8 cellular contexts compared by ENCODE assay signal in genomic region chr11:17063171-17064002, GRCh38. TPM values are rescaled to one million over a fixed set of nuclear protein-coding genes. Genes with fewer than 3 reads are reported as not detected.
DNase-seq lines count a peak whose midpoint lies in the region; ATAC-seq and TF ChIP-seq lines count a peak whose summit lies in the region.

No MANE protein-coding gene starts in this region.

- no peak overlapping the region for H3K4me3 Mint-ChIP-seq in Caco-2 (ENCODE audit: unreplicated experiment)

- 0 out of 2 replicates have a peak, but pooled peaks cover 7% of the 10 kb centered on the region for H3K9me3 ChIP-seq in Caco-2
- no peaks in the 10 kb centered on the region for H3K9me3 ChIP-seq in body of pancreas

- no peaks in the 10 kb centered on the region for H3K27me3 Mint-ChIP-seq in Caco-2 (ENCODE audit: insufficient read depth, unreplicated experiment)

- peaks cover 25% of the 10 kb centered on the region for H3K9me3 Mint-ChIP-seq in Caco-2 (ENCODE audit: unreplicated experiment)

- no peak overlapping the region for H3K27ac ChIP-seq in body of pancreas

- 65 to 79% methylated on average over 4 of the region's 4 CpGs for WGBS in body of pancreas, 2 donors

- TF ChIP-seq POLR2A in body of pancreas (IDR thresholded peaks at IDR 0.05): no peak

- H3K4me1 Mint-ChIP-seq in Caco-2 (ENCODE audit: low read depth, unreplicated experiment): no peaks in the 10 kb centered on the region

- H3K36me3 Mint-ChIP-seq in Caco-2 (ENCODE audit: insufficient read depth, unreplicated experiment): peaks cover 7% of the 10 kb centered on the region

- peak; percentile 79 to 88 for DNase-seq in Caco-2
- peak in 41 of 76 experiments; percentile 5 to 59 (median 25) for DNase-seq in HUDEP-2 (lab: John Stamatoyannopoulos, UW; ENCODE audit: unreplicated experiment in 76 of 76)
- DNase-seq in SK-MEL-5 (ENCODE audit: low read depth, low spot score): peak; percentile 74
- peak; percentile 75 to 86 (median 82) for DNase-seq in body of pancreas
- DNase-seq in iris pigment epithelial cell (ENCODE audit: low read depth): peak; percentile 49
- peak; percentile 55 to 58 for DNase-seq in stimulated activated CD4-positive, alpha-beta T cell treated with anti-CD3 and anti-CD28 coated beads, Interleukin-2, amount 100 ng/mL, for 48 hours

- POLR2A ChIA-PET in Caco-2 (lab: Charles Lee): interaction anchor here (1.0 to 1.2 kb wide), 2 partner anchors 14 to 117 kb away, joined by 3 to 4 read pairs; partner anchors contain the start of gene RPS13

- peak; percentile 90 to 93 for TF ChIP-seq CTCF in Caco-2 (IDR thresholded peaks at IDR 0.05; ENCODE audit: insufficient read depth in 1 of 2, low read depth in 1 of 2, low read length in 1 of 2, severe bottlenecking in 1 of 2, unreplicated experiment in 1 of 2)
- peak; percentile 74 to 93 (median 88) for TF ChIP-seq CTCF in body of pancreas (IDR thresholded peaks at IDR 0.05)

- no peak overlapping the region for H3K4me3 ChIP-seq in Caco-2 (ENCODE audit: low read depth, low read length)
- no peak overlapping the region for H3K4me3 ChIP-seq in body of pancreas

- H3K27me3 ChIP-seq in Caco-2 (replicated peaks; ENCODE audit: control insufficient read depth, insufficient read depth, low read length): no peaks in the 10 kb centered on the region
- H3K27me3 ChIP-seq in body of pancreas: no peaks in the 10 kb centered on the region

- H3K4me1 ChIP-seq in Caco-2: no peaks in the 10 kb centered on the region
- H3K4me1 ChIP-seq in body of pancreas: no peaks in the 10 kb centered on the region

- BruUV-seq in Caco-2 (replicated peaks; lab: Mats Ljungman, UMichigan): no TSS peak

- H3K36me3 ChIP-seq in Caco-2 (ENCODE audit: control insufficient read depth, insufficient read depth, low read length) (no peaks in the 10 kb centered on the region), body of pancreas (replicated peaks in 1 of 2; ENCODE audit: insufficient read depth in 1 of 2, low read depth in 2 of 2) (no peaks in the 10 kb centered on the region)

- H3K27ac Mint-ChIP-seq in Caco-2 (ENCODE audit: unreplicated experiment): no peak overlapping the region

- CTCF ChIA-PET in Caco-2 (lab: Charles Lee): interaction anchor here (0.9 to 2.6 kb wide), 16 partner anchors 14 to 243 kb away, joined by 3 to 44 read pairs (median 4); partner anchors contain the start of genes PLEKHA7 and RPS13

- in situ Hi-C loops in SK-MEL-5 (cut with HindIII; ENCODE audit: low pct_unique_long_range_greater_than_20kb, low sequenced_read_pairs): no loop called here

- intact Hi-C loops in Caco-2 (cut with micrococcal nuclease; ENCODE audit: unreplicated experiment): loop anchor here (1.0 to 2.0 kb wide), 6 partner anchors 27 to 279 kb away; no protein-coding TSS in a partner anchor
- intact Hi-C loops in body of pancreas (cut with DNase I): loop anchor here (10.0 kb wide), 1 partner anchor 249 kb away; no protein-coding TSS in a partner anchor

- ATAC-seq in GM19043 (IDR thresholded peaks at IDR 0.05; ENCODE audit: low read depth, unreplicated experiment) (peak; percentile 57), body of pancreas (peak; percentile 97), HG03439 (IDR thresholded peaks at IDR 0.05; ENCODE audit: unreplicated experiment) (no peak)

RNA-seq across cellular contexts. Expression of gene RPS13, which starts 14.1 kb away (rescaled TPM):
- 1,349 and 1,456 TPM in 2 replicates for total RNA-seq in Caco-2 (2022)
- total RNA-seq in SK-MEL-5 (2014; rRNA removed; shearing (Covaris generic)): 1,374 and 1,678 TPM in 2 replicates
- polyA plus RNA-seq in SK-MEL-5 (2015; cell fraction: cytosol; rRNA removed): 1,256 and 1,513 TPM in 2 replicates
- 489 and 516 TPM in 2 replicates for polyA plus RNA-seq in SK-MEL-5 (2015; cell fraction: nucleus; rRNA removed)
- 100 to 1,000 TPM; 660 to 806 TPM for total RNA-seq in body of pancreas

RNA-seq across cellular contexts. Expression of gene PLEKHA7, which starts 49.2 kb away (rescaled TPM):
- total RNA-seq in Caco-2 (2022) (57.6 and 59.7 TPM in 2 replicates), body of pancreas (10 to 100 TPM; 30.4 to 34.6 TPM)
- total RNA-seq in SK-MEL-5 (2014; rRNA removed; shearing (Covaris generic)): 0.61 and 1.7 TPM in 2 replicates
- 4.5 and 5.6 TPM in 2 replicates for polyA plus RNA-seq in SK-MEL-5 (2015; cell fraction: cytosol; rRNA removed)
- 10.2 and 12.1 TPM in 2 replicates for polyA plus RNA-seq in SK-MEL-5 (2015; cell fraction: nucleus; rRNA removed)

Comparison
In these comparisons a context has a peak if more than half of its experiments do, and no peak if none do; other contexts are left out.
1. DNase-seq: peak in every context shown above with its lines; median percentile 84 in Caco-2; 82 in body of pancreas; 74 in SK-MEL-5; 56 in stimulated activated CD4-positive, alpha-beta T cell treated with anti-CD3 and anti-CD28 coated beads, Interleukin-2, amount 100 ng/mL, for 48 hours; 49 in iris pigment epithelial cell; 25 in HUDEP-2.
2. RNA of gene PLEKHA7, which starts 49.2 kb away (total RNA-seq): 57.6 to 59.7 TPM in Caco-2 and 30.4 to 34.6 TPM in body of pancreas; 0.61 to 1.7 TPM in SK-MEL-5; every median in the first group is over 10 times any median in the second.